ENCODE assay signal across 1 cellular context in the genomic region with DNA sequence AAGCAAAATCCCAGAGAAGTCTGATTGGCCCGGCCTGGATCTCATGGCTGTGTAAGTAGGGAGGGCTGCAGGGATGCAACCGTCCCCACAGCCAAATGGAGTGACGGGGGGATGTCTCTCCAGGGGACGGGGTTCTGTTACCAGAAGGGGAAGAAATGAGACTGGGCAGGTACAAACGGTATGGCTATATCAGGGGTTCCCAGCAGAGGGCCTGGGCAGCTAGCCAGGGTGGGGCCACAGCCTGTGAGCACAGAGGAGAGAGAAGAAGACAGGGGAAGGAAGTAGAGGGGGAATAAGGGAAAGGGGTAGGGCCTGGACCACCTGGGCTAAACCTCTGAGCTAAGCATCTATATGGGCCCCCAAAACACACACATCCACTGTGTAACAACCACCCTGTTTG.
TF ChIP-seq lines count a peak whose summit lies in the region.

No MANE protein-coding gene starts in this region.

TF ChIP-seq in HCT116, 20 proteins besides CTCF, POLR2A, EP300 and RAD21 (continued from another document):
- TF ChIP-seq, protein P1, sequence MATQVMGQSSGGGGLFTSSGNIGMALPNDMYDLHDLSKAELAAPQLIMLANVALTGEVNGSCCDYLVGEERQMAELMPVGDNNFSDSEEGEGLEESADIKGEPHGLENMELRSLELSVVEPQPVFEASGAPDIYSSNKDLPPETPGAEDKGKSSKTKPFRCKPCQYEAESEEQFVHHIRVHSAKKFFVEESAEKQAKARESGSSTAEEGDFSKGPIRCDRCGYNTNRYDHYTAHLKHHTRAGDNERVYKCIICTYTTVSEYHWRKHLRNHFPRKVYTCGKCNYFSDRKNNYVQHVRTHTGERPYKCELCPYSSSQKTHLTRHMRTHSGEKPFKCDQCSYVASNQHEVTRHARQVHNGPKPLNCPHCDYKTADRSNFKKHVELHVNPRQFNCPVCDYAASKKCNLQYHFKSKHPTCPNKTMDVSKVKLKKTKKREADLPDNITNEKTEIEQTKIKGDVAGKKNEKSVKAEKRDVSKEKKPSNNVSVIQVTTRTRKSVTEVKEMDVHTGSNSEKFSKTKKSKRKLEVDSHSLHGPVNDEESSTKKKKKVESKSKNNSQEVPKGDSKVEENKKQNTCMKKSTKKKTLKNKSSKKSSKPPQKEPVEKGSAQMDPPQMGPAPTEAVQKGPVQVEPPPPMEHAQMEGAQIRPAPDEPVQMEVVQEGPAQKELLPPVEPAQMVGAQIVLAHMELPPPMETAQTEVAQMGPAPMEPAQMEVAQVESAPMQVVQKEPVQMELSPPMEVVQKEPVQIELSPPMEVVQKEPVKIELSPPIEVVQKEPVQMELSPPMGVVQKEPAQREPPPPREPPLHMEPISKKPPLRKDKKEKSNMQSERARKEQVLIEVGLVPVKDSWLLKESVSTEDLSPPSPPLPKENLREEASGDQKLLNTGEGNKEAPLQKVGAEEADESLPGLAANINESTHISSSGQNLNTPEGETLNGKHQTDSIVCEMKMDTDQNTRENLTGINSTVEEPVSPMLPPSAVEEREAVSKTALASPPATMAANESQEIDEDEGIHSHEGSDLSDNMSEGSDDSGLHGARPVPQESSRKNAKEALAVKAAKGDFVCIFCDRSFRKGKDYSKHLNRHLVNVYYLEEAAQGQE (IDR thresholded peaks at IDR 0.05; ENCODE audit: low read depth) = no peak
- TF ChIP-seq, protein P2, sequence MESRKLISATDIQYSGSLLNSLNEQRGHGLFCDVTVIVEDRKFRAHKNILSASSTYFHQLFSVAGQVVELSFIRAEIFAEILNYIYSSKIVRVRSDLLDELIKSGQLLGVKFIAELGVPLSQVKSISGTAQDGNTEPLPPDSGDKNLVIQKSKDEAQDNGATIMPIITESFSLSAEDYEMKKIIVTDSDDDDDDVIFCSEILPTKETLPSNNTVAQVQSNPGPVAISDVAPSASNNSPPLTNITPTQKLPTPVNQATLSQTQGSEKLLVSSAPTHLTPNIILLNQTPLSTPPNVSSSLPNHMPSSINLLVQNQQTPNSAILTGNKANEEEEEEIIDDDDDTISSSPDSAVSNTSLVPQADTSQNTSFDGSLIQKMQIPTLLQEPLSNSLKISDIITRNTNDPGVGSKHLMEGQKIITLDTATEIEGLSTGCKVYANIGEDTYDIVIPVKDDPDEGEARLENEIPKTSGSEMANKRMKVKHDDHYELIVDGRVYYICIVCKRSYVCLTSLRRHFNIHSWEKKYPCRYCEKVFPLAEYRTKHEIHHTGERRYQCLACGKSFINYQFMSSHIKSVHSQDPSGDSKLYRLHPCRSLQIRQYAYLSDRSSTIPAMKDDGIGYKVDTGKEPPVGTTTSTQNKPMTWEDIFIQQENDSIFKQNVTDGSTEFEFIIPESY (IDR thresholded peaks at IDR 0.05; ENCODE audit: extremely low read depth, insufficient replicate concordance, low read length) = no peak
- TF ChIP-seq EGR1 (IDR thresholded peaks at IDR 0.05; ENCODE audit: low read depth) = no peak
- no peak for TF ChIP-seq SP1 (IDR thresholded peaks at IDR 0.05; ENCODE audit: low read depth)
- TF ChIP-seq CEBPB (IDR thresholded peaks at IDR 0.05; ENCODE audit: low read depth) = no peak
- no peak for TF ChIP-seq ELF1 (IDR thresholded peaks at IDR 0.05; ENCODE audit: borderline replicate concordance, low read depth)
- TF ChIP-seq EZH2phosphoT487 (IDR thresholded peaks at IDR 0.05; ENCODE audit: borderline replicate concordance) = no peak
- no peak for TF ChIP-seq SIN3A (IDR thresholded peaks at IDR 0.05; ENCODE audit: low read depth)
- TF ChIP-seq, protein P3, sequence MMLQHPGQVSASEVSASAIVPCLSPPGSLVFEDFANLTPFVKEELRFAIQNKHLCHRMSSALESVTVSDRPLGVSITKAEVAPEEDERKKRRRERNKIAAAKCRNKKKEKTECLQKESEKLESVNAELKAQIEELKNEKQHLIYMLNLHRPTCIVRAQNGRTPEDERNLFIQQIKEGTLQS (IDR thresholded peaks at IDR 0.05) = no peak
- TF ChIP-seq POLR2AphosphoS5 (IDR thresholded peaks at IDR 0.05; ENCODE audit: low read depth, low read length) = no peak
- no peak for TF ChIP-seq CBX3 (IDR thresholded peaks at IDR 0.05; ENCODE audit: low read depth)
- no peak for TF ChIP-seq ZFX (IDR thresholded peaks at IDR 0.05)
- TF ChIP-seq ZNF274 (IDR thresholded peaks at IDR 0.05; ENCODE audit: low read depth, low read length) = no peak
- no peak for TF ChIP-seq FOSL1 (IDR thresholded peaks at IDR 0.05; ENCODE audit: low read depth)
- TF ChIP-seq SRF (IDR thresholded peaks at IDR 0.05; ENCODE audit: low read depth) = no peak
- no peak for TF ChIP-seq YY1 (IDR thresholded peaks at IDR 0.05; ENCODE audit: extremely low read depth, insufficient replicate concordance, low read depth, low read length)
